17 cellular contexts compared by ENCODE assay signal in genomic region chr6:141587482-141588266, GRCh38.
DNase-seq lines count a peak whose midpoint lies in the region; ATAC-seq and TF ChIP-seq lines count a peak whose summit lies in the region.
"Had no signal": no experiment of that assay in that cellular context is flagged by ENCODE, and none has a peak within 500 bp of the region (broad histone marks: within the 10 kb centered on the region; RNA-seq: fewer than 3 reads in every experiment).

No MANE protein-coding gene starts in this region.

- peak overlapping the region; percentile 85 for H4K8ac ChIP-seq in trophoblast cell (ENCODE audit: low read depth, low read length)

- H2AFZ ChIP-seq in trophoblast cell (ENCODE audit: insufficient read depth, low read length, poor library complexity), result no peak overlapping the region

- peak overlapping the region; percentile 90 for H4K91ac ChIP-seq in trophoblast cell (ENCODE audit: low read depth, low read length)

- H3K23ac ChIP-seq in trophoblast cell (ENCODE audit: low read length), result no peak overlapping the region

- H3K9me3 ChIP-seq in trophoblast cell (ENCODE audit: insufficient read depth, low read depth, low read length) (peaks cover 2% of the 10 kb centered on the region), MG63 (no peaks in the 10 kb centered on the region)
- H3K9me3 ChIP-seq: neutrophil, upper lobe of right lung had no signal

- peak overlapping the region; percentile 95 for H3K14ac ChIP-seq in trophoblast cell (ENCODE audit: low read length)

- H3K36me3 ChIP-seq in trophoblast cell (ENCODE audit: control insufficient read depth in 1 of 2, insufficient read depth in 2 of 2, low read length in 2 of 2) (peaks cover 3 to 4% of the 10 kb centered on the region in 2 experiments), MG63 (no peaks in the 10 kb centered on the region)
- H3K36me3 ChIP-seq: neutrophil, upper lobe of right lung had no signal

- H2BK120ac ChIP-seq in trophoblast cell (ENCODE audit: insufficient read depth, low read length, poor library complexity), result peak overlapping the region; percentile 98

- H3K4ac ChIP-seq in trophoblast cell (ENCODE audit: low read depth, low read length), result peak overlapping the region; percentile 84

- in situ Hi-C loops in SK-MEL-5 (cut with HindIII; ENCODE audit: low pct_unique_long_range_greater_than_20kb, low sequenced_read_pairs), result no loop called here

- peaks cover 4% of the 10 kb centered on the region for H3K79me1 ChIP-seq in trophoblast cell (ENCODE audit: low read length)

- no peak overlapping the region for H3K4me3 ChIP-seq in fibroblast of mammary gland (ENCODE audit: control insufficient read depth, low read depth, low read length)
- H3K4me3 ChIP-seq in trophoblast cell (ENCODE audit: low read depth, low read length), result no peak overlapping the region
- no peak overlapping the region for H3K4me3 ChIP-seq in MG63
- H3K4me3 ChIP-seq: upper lobe of right lung had no signal

- TF ChIP-seq CTCF in fibroblast of mammary gland (conservative IDR thresholded peaks at IDR 0.05; ENCODE audit: control insufficient read depth, insufficient read depth, low read depth, low read length), result no peak

- H3K27me3 ChIP-seq in trophoblast cell (ENCODE audit: insufficient read depth, low read length) (no peaks in the 10 kb centered on the region), MG63 (no peaks in the 10 kb centered on the region)
- H3K27me3 ChIP-seq: neutrophil, upper lobe of right lung had no signal

- H3K27ac ChIP-seq in trophoblast cell (ENCODE audit: low read depth, low read length), result peak overlapping the region; percentile 12
- H3K27ac ChIP-seq: neutrophil, upper lobe of right lung had no signal

- DNase-seq in EH (ENCODE audit: low read depth), result peak; percentile 94
- DNase-seq in SK-MEL-5 (ENCODE audit: low read depth, low spot score), result peak; percentile 1
- peak; percentile 11 for DNase-seq in fibroblast of mammary gland (ENCODE audit: low read depth)
- peak; percentile 58 to 94 for DNase-seq in trophoblast cell
- DNase-seq in NCI-H446 (lab: John Stamatoyannopoulos, UW), result no peak
- no peak for DNase-seq in UCSD-AML1 (lab: John Stamatoyannopoulos, UW; ENCODE audit: unreplicated experiment)
- no peak for DNase-seq in MG63
- DNase-seq: activated T-cell treated with anti-CD3 and anti-CD28 coated beads, Interleukin-2, amount 50 U/mL, for 72 hours; amygdala; DMS79; erythroblast; NCI-H1092 treated with DMSO at 0.1 percent for 48 hours; SIG-M5; upper lobe of right lung had no signal

- peaks cover 0 to 4% of the 10 kb centered on the region in 2 experiments for H3K4me1 ChIP-seq in trophoblast cell (ENCODE audit: control insufficient read depth in 1 of 2, insufficient read depth in 2 of 2, low read length in 2 of 2)
- H3K4me1 ChIP-seq: upper lobe of right lung had no signal

- peak overlapping the region; percentile 93 for H2BK5ac ChIP-seq in trophoblast cell (ENCODE audit: low read depth, low read length, poor library complexity)

- H2AK5ac ChIP-seq in trophoblast cell (ENCODE audit: low read length), result no peak overlapping the region

- H3K9ac ChIP-seq in trophoblast cell (ENCODE audit: low read length), result no peak overlapping the region

- H3K4me2 ChIP-seq in trophoblast cell (ENCODE audit: low read length), result no peak overlapping the region

- peak overlapping the region; percentile 98 for H2BK12ac ChIP-seq in trophoblast cell (ENCODE audit: low read length)

- WGBS in trophoblast cell (ENCODE audit: extremely low coverage, insufficient coverage, insufficient read length), result no CpG with 5 or more reads among the region's 4 CpGs

- H4K12ac ChIP-seq in trophoblast cell (ENCODE audit: low read depth, low read length), result no peak overlapping the region

- peak overlapping the region; percentile 79 for H3K18ac ChIP-seq in trophoblast cell (ENCODE audit: low read length)

- no peak for ATAC-seq in GM18502 (IDR thresholded peaks at IDR 0.05; ENCODE audit: poor library complexity, unreplicated experiment)
- ATAC-seq: sciatic nerve, upper lobe of right lung had no signal

- peaks cover 2% of the 10 kb centered on the region for H3K79me2 ChIP-seq in trophoblast cell (ENCODE audit: control insufficient read depth, insufficient read depth, low read length, poor library complexity)

Comparison
In these comparisons a context has a peak if more than half of its experiments do, and no peak if none do; other contexts are left out.
1. DNase-seq: peak in EH (single experiment), SK-MEL-5 (single experiment), fibroblast of mammary gland (single experiment) and trophoblast cell (2 of 2); none in NCI-H446 (0 of 2), UCSD-AML1 (single experiment) and MG63 (single experiment).